10 cellular contexts compared by ENCODE assay signal in the genomic region with DNA sequence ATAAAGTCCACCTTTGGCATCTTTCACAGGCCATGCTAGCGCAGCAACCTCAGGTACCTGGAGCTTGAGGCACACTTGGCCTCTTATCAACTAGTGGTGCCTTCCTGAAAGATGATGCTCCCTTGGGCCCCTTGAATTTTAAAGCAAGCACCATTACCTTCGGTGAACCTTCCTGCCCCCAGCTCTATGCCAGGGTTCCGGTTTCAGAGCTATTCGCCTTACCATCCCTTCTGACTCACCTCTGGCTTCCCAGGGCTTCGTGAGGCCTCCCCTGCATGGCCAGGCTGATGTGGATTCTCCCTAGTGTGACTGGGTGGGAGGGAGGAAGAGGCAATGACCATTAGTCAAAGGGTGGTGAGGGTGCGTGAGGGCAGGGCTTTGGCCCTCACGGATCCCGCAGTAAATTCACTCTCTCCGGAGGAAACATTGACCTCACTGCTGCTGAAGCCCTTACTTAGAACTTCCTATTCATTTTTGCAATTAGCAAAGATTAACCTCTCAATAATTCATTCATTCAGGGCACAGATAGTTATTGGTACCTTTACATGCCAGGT. TPM values are rescaled to one million over a fixed set of nuclear protein-coding genes. Genes with fewer than 3 reads are reported as not detected.
A peak's percentile ranks its signal among the peaks of the same experiment; 100 is the strongest.
DNase-seq lines count a peak whose midpoint lies in the region; ATAC-seq and TF ChIP-seq lines count a peak whose summit lies in the region.
"Had no signal": no experiment of that assay in that cellular context is flagged by ENCODE, and none has a peak within 500 bp of the region (broad histone marks: within the 10 kb centered on the region; RNA-seq: fewer than 3 reads in every experiment).

No MANE protein-coding gene starts in this region.

- 83 to 88% methylated on average over 9 of the region's 9 CpGs for WGBS in sigmoid colon, 2 donors

- DNase-seq in Daoy (ENCODE audit: low read depth) (peak; percentile 86), RWPE2 (ENCODE audit: low spot score) (peak; percentile 92), epithelial cell of proximal tubule (ENCODE audit: low read depth) (peak; percentile 94), sigmoid colon (peak; percentile 41), medulla oblongata (ENCODE audit: extremely low spot score) (no peak), GF-D8 (lab: John Stamatoyannopoulos, UW) (no peak)
- DNase-seq: activated CD4-positive, alpha-beta T cell treated with anti-CD3 and anti-CD28 coated beads, Interleukin-2, amount 50 U/mL, for 4 hours; DMS79 treated with DMSO at 0.1 percent for 48 hours had no signal

- ATAC-seq in RWPE2 (ENCODE audit: low read depth) (peak; percentile 80), GM18861 (IDR thresholded peaks at IDR 0.05; ENCODE audit: unreplicated experiment) (no peak), HG03520 (IDR thresholded peaks at IDR 0.05; ENCODE audit: unreplicated experiment) (no peak)

- H3K36me3 ChIP-seq in RWPE2 (ENCODE audit: low read depth) (no peaks in the 10 kb centered on the region), sigmoid colon (no peaks in the 10 kb centered on the region)

- no peak for TF ChIP-seq POLR2A in sigmoid colon (IDR thresholded peaks at IDR 0.05)

- H3K27ac ChIP-seq in RWPE2 (ENCODE audit: poor library complexity, severe bottlenecking) (peak overlapping the region; percentile 98), sigmoid colon (peak overlapping the region; percentile 44 to 76 (median 64))

- TF ChIP-seq CTCF in RWPE2 (IDR thresholded peaks at IDR 0.05; ENCODE audit: poor library complexity, severe bottlenecking) (no peak), epithelial cell of proximal tubule (conservative IDR thresholded peaks at IDR 0.05; ENCODE audit: low read depth, low read length) (no peak), sigmoid colon (IDR thresholded peaks at IDR 0.05) (no peak)

- H3K9me3 ChIP-seq in RWPE2 (ENCODE audit: severe bottlenecking) (no peaks in the 10 kb centered on the region), sigmoid colon (no peaks in the 10 kb centered on the region)

- intact Hi-C loops in sigmoid colon (cut with DNase I), result no loop called here

- H3K4me1 ChIP-seq in RWPE2 (ENCODE audit: insufficient read depth, poor library complexity, severe bottlenecking) (peaks cover 47% of the 10 kb centered on the region), sigmoid colon (peaks cover 0 to 16% (median 4%) of the 10 kb centered on the region in 4 donors)

- no peak overlapping the region for H3K4me3 ChIP-seq in RWPE2 (ENCODE audit: severe bottlenecking)
- peak overlapping the region; percentile 5 for H3K4me3 ChIP-seq in epithelial cell of proximal tubule (ENCODE audit: low read depth, low read length)
- no peak overlapping the region for H3K4me3 ChIP-seq in sigmoid colon

- H3K27me3 ChIP-seq in RWPE2 (ENCODE audit: insufficient read depth, poor library complexity, severe bottlenecking) (no peaks in the 10 kb centered on the region), sigmoid colon (no peaks in the 10 kb centered on the region)

- TF ChIP-seq EP300 in sigmoid colon (IDR thresholded peaks at IDR 0.05), result no peak

RNA-seq across cellular contexts. Expression of gene BHLHE40, which starts 16.3 kb away (rescaled TPM):
- 5.3 and 11.1 TPM in 2 replicates for total RNA-seq in Daoy (2014; rRNA removed; shearing (Covaris generic))
- total RNA-seq in epithelial cell of proximal tubule (47.2 and 96.3 TPM in 2 replicates), sigmoid colon (10 to 100 TPM; 12.5 to 81.9 (median 24.3) TPM)
- polyA plus RNA-seq in sigmoid colon, result 10 to 100 TPM; 11.1 to 32.2 (median 22.2) TPM

Comparison
In these comparisons a context has a peak if more than half of its experiments do, and no peak if none do; other contexts are left out.
1. DNase-seq: peak in Daoy (single experiment), RWPE2 (single experiment), epithelial cell of proximal tubule (single experiment) and sigmoid colon (single experiment); none in medulla oblongata (single experiment) and GF-D8 (single experiment).